8 cellular contexts compared by ENCODE assay signal in the genomic region with DNA sequence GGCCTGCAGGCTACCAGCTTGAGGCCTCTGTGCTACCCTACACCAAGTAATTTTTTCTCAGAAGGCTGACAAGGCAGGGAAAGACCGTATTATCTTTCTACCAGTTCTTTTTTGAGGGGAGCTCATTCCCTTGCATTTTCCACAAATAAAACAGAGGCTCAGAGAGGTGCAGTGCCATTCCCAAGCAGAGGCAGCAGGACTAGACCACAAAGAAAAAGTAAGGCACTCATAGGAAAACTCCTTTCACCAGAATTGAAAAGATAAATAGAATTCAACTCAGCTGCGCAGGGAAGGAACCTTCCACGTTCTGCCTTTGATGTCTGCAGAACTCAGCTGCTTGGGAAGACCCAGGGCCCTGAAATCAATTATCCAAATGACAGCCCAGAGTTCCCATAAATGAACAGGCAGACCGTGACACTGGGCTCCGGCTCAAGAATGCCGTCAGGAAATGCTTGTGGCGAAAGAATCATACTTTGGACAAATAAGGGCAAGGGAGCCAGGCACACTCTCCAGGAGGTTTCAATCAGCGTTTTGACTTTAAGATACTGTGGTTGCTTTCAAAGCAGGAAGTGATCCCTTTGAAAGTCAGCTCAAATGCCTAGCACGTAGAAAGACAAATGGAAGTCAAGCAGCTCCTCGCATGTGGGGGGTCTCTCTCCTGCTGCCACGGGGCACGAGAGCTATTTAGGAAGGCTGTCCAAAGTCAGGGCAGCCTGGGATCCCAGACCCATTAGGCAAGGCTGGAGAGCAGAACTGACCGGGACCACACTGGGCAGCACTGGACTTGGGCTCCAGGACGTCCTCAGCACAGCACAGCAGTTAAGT. TPM values are rescaled to one million over a fixed set of nuclear protein-coding genes. Genes with fewer than 3 reads are reported as not detected.
A peak's percentile ranks its signal among the peaks of the same experiment; 100 is the strongest.
DNase-seq lines count a peak whose midpoint lies in the region; ATAC-seq and TF ChIP-seq lines count a peak whose summit lies in the region.

No MANE protein-coding gene starts in this region.

- H3K27ac ChIP-seq in VCaP (peak overlapping the region; percentile 75), foreskin keratinocyte (no peak overlapping the region)

- no peak for DNase-seq in activated naive CD4-positive, alpha-beta T cell (lab: John Stamatoyannopoulos, UW)
- peak in 1 of 2 donors; percentile 57 for DNase-seq in foreskin keratinocyte
- peak; percentile 91 for DNase-seq in non-pigmented ciliary epithelial cell (ENCODE audit: low read depth)
- no peak for DNase-seq in central memory CD4-positive, alpha-beta T cell
- no peak for DNase-seq in HuH-7.5 (ENCODE audit: low spot score)

- H3K27me3 Mint-ChIP-seq in activated naive CD4-positive, alpha-beta T cell treated with anti-CD3 and anti-CD28 coated beads, Interleukin-2, amount 50 U/mL, for 24 hours: no peaks in the 10 kb centered on the region

- H3K9me3 Mint-ChIP-seq in activated naive CD4-positive, alpha-beta T cell treated with anti-CD3 and anti-CD28 coated beads, Interleukin-2, amount 50 U/mL, for 24 hours: no peaks in the 10 kb centered on the region

- TF ChIP-seq CTCF in VCaP (conservative IDR thresholded peaks at IDR 0.05): no peak
- TF ChIP-seq CTCF in foreskin keratinocyte (conservative IDR thresholded peaks at IDR 0.05): no peak

- H3K36me3 Mint-ChIP-seq in activated naive CD4-positive, alpha-beta T cell treated with anti-CD3 and anti-CD28 coated beads, Interleukin-2, amount 50 U/mL, for 24 hours: peaks cover 3% of the 10 kb centered on the region

- H3K27ac Mint-ChIP-seq in activated naive CD4-positive, alpha-beta T cell treated with anti-CD3 and anti-CD28 coated beads, Interleukin-2, amount 50 U/mL, for 24 hours: peak overlapping the region; percentile 21

- H3K4me1 Mint-ChIP-seq in activated naive CD4-positive, alpha-beta T cell treated with anti-CD3 and anti-CD28 coated beads, Interleukin-2, amount 50 U/mL, for 24 hours: peaks cover 69% of the 10 kb centered on the region

- H3K4me3 Mint-ChIP-seq in activated naive CD4-positive, alpha-beta T cell treated with anti-CD3 and anti-CD28 coated beads, Interleukin-2, amount 50 U/mL, for 24 hours: peak overlapping the region; percentile 67

- peaks cover 27% of the 10 kb centered on the region for H3K4me1 ChIP-seq in foreskin keratinocyte

- ATAC-seq in foreskin keratinocyte: peak; percentile 49
- no peak for ATAC-seq in GM21825 (IDR thresholded peaks at IDR 0.05; ENCODE audit: unreplicated experiment)

- no peaks in the 10 kb centered on the region for H3K27me3 ChIP-seq in foreskin keratinocyte

RNA-seq across cellular contexts. Expression of gene KCTD10, which starts 14.0 kb away (rescaled TPM):
- 37.1 and 39.2 TPM in 2 replicates for total RNA-seq in foreskin keratinocyte
- 19.8 and 22.4 TPM in 2 replicates for polyA plus RNA-seq in foreskin keratinocyte

RNA-seq across cellular contexts. Expression of gene UBE3B, which starts 14.4 kb away (rescaled TPM):
- 27.5 and 31.3 TPM in 2 replicates for total RNA-seq in foreskin keratinocyte
- 10.5 and 15.5 TPM in 2 replicates for polyA plus RNA-seq in foreskin keratinocyte
